Comparison of ENCODE assay signal across 1 cellular context in the genomic region with DNA sequence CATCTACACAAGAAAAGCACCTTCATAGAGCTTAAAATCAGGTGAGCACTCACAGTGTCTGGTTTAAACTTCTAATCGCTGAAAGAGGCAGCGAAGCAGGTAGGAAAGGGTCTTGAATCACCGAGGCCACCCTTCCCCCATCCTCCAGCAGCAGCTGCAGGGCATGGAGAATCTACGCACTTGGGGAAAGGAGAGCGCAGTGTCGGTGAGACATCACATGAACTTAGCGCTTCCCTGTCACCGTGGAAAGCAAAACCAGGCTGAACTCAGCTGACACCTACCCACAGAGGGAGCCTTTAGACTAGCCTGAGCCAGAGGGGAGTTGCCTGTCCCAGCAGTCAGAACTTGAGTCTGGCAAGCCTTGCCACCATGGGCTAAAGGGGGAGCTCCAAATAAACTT.
TF ChIP-seq lines count a peak whose summit lies in the region.

No MANE protein-coding gene starts in this region.

TF ChIP-seq in GM23338, 12 proteins besides CTCF, POLR2A, EP300 and RAD21:
- TF ChIP-seq ZNF462 (CRISPR knock-in tag; IDR thresholded peaks at IDR 0.05) (peak; percentile 54; the same call in 1 of the 2 replicates), JUNB (IDR thresholded peaks at IDR 0.05; ENCODE audit: unreplicated experiment) (no peak), POLR2AphosphoS5 (IDR thresholded peaks at IDR 0.05; ENCODE audit: low read depth) (no peak), ZNF331 (CRISPR knock-in tag; IDR thresholded peaks at IDR 0.05; ENCODE audit: low read depth) (no peak), EZH2 (IDR thresholded peaks at IDR 0.05; ENCODE audit: low read depth, unreplicated experiment) (no peak), EZH2phosphoT487 (IDR thresholded peaks at IDR 0.05; ENCODE audit: unreplicated experiment) (no peak), STAT1 (IDR thresholded peaks at IDR 0.05; ENCODE audit: unreplicated experiment) (no peak), ZNF114 (CRISPR knock-in tag; IDR thresholded peaks at IDR 0.05) (no peak)
